Comparison of ENCODE assay signal across 1 cellular context in genomic region chr11:8730697-8731020, GRCh38.
TF ChIP-seq lines count a peak whose summit lies in the region.

No MANE protein-coding gene starts in this region.

TF ChIP-seq in K562, 482 proteins besides CTCF, POLR2A, EP300 and RAD21:
- TF ChIP-seq E2F6 (IDR thresholded peaks at IDR 0.05; ENCODE audit: borderline replicate concordance in 1 of 2, extremely low read depth in 1 of 2, insufficient read depth in 1 of 2, insufficient read length in 1 of 2, low read depth in 1 of 2, low read length in 1 of 2, poor library complexity in 1 of 2, severe bottlenecking in 1 of 2) (peak in 1 of 2 experiments; percentile 51), CTBP1 (IDR thresholded peaks at IDR 0.05; ENCODE audit: borderline replicate concordance) (no peak), EGR1 (conservative IDR thresholded peaks at IDR 0.05) (0 out of 2 replicates have a peak, but pooled peaks have one; percentile 4), ZNF561 (CRISPR knock-in tag; conservative IDR thresholded peaks at IDR 0.05) (no peak), ZSCAN29 (IDR thresholded peaks at IDR 0.05) (no peak), GTF2F1 (IDR thresholded peaks at IDR 0.05; ENCODE audit: low read depth, low read length) (no peak), POU5F1 (IDR thresholded peaks at IDR 0.05; ENCODE audit: borderline replicate concordance, low read depth, low read length, partially characterized antibody) (no peak), NFE2L1 (tag; IDR thresholded peaks at IDR 0.05; ENCODE audit: borderline replicate concordance, low read depth) (no peak), MEF2D (tag; conservative IDR thresholded peaks at IDR 0.05; ENCODE audit: low read depth) (no peak), L3MBTL2 (IDR thresholded peaks at IDR 0.05) (peak; percentile 64), ILK (tag; IDR thresholded peaks at IDR 0.05; ENCODE audit: borderline replicate concordance, low read depth) (no peak), SREBF2 (CRISPR knock-in tag; IDR thresholded peaks at IDR 0.05) (no peak), SMAD2 (IDR thresholded peaks at IDR 0.05; ENCODE audit: low read depth, low read length) (no peak), COPS2 (conservative IDR thresholded peaks at IDR 0.05) (no peak), ZKSCAN3 (CRISPR knock-in tag; IDR thresholded peaks at IDR 0.05) (no peak), ZNF431 (CRISPR knock-in tag; IDR thresholded peaks at IDR 0.05) (no peak), ZNF263 (CRISPR knock-in tag; IDR thresholded peaks at IDR 0.05; ENCODE audit: borderline replicate concordance) (peak; percentile 4; the same call in 1 of the 2 replicates), HEY1 (CRISPR knock-in tag; IDR thresholded peaks at IDR 0.05; ENCODE audit: borderline replicate concordance) (no peak), SMARCE1 (IDR thresholded peaks at IDR 0.05) (no peak)
